ENCODE assay signal across 6 cellular contexts in genomic region chr5:181189363-181189961, GRCh38. TPM values are rescaled to one million over a fixed set of nuclear protein-coding genes. Genes with fewer than 3 reads are reported as not detected.
DNase-seq lines count a peak whose midpoint lies in the region; ATAC-seq and TF ChIP-seq lines count a peak whose summit lies in the region.

No MANE protein-coding gene starts in this region.

- WGBS in suprapubic skin: 0% methylated on average over 29 of the region's 41 CpGs

- H3K27ac ChIP-seq in suprapubic skin: peak overlapping the region; percentile 69

- no peaks in the 10 kb centered on the region for H3K9me3 ChIP-seq in suprapubic skin

- H3K36me3 Mint-ChIP-seq in immature natural killer cell: peaks cover 0 to 3% (median 0%) of the 10 kb centered on the region in 3 donors

- no peaks in the 10 kb centered on the region for H3K36me3 ChIP-seq in suprapubic skin

- TF ChIP-seq POLR2A in suprapubic skin (IDR thresholded peaks at IDR 0.05): no peak

- TF ChIP-seq CTCF in suprapubic skin (IDR thresholded peaks at IDR 0.05): no peak

- no peak for TF ChIP-seq EP300 in suprapubic skin (IDR thresholded peaks at IDR 0.05)

- H3K4me3 ChIP-seq in suprapubic skin: peak overlapping the region; percentile 77

- peaks cover 46 to 66% (median 61%) of the 10 kb centered on the region in 3 donors for H3K27me3 Mint-ChIP-seq in immature natural killer cell (ENCODE audit: low read depth in 3 of 3)

- peak overlapping the region; percentile 93 to 100 (median 98) for H3K4me3 Mint-ChIP-seq in immature natural killer cell

- DNase-seq in EL (peak; percentile 25), immature natural killer cell (peak; percentile 55 to 75 (median 59)), suprapubic skin (ENCODE audit: low spot score in 2 of 2) (no peak)
- peak; percentile 81 for DNase-seq in activated CD8-positive, alpha-beta memory T cell treated with anti-CD3 and anti-CD28 coated beads for 24 hours

- H3K4me1 ChIP-seq in suprapubic skin: peaks cover 36% of the 10 kb centered on the region

- peaks cover 43 to 58% of the 10 kb centered on the region in 2 donors for H3K4me1 Mint-ChIP-seq in immature natural killer cell

- no peaks in the 10 kb centered on the region for H3K27me3 ChIP-seq in suprapubic skin

- H3K9me3 Mint-ChIP-seq in immature natural killer cell: peaks cover 0 to 8% (median 6%) of the 10 kb centered on the region in 6 donors

- ATAC-seq in GM21526 (IDR thresholded peaks at IDR 0.05; ENCODE audit: low FRiP score, unreplicated experiment): no peak
- no peak for ATAC-seq in HG03469 (IDR thresholded peaks at IDR 0.05; ENCODE audit: unreplicated experiment)

- peak overlapping the region; percentile 87 to 98 (median 96) for H3K27ac Mint-ChIP-seq in immature natural killer cell

RNA-seq across cellular contexts. Expression of gene TRIM7, which starts 15.5 kb away (rescaled TPM):
- polyA plus RNA-seq in immature natural killer cell: under 1 TPM in 1 of 3 donors, not detected in 2; 0.50 TPM
- total RNA-seq in suprapubic skin: 10 to 100 TPM; 52.0 to 79.0 (median 69.4) TPM

RNA-seq across cellular contexts. Expression of gene TRIM41, which starts 33.6 kb away (rescaled TPM):
- 1 to 10 TPM in 2 of 3 donors, under 1 TPM in 1; 0.80 to 2.3 (median 1.7) TPM for polyA plus RNA-seq in immature natural killer cell
- total RNA-seq in suprapubic skin: 10 to 100 TPM; 13.3 to 23.3 (median 16.2) TPM

RNA-seq across cellular contexts. Expression of gene OR2V2, which starts 42.1 kb away (rescaled TPM):
- polyA plus RNA-seq in immature natural killer cell: not detected
- not detected for total RNA-seq in suprapubic skin

RNA-seq across cellular contexts. Expression of gene RACK1, which starts 54.2 kb away (rescaled TPM):
- polyA plus RNA-seq in immature natural killer cell: 1,000 to 10,000 TPM; 1,093 to 1,304 (median 1,251) TPM
- 1,000 to 10,000 TPM; 2,440 to 4,496 (median 3,996) TPM for total RNA-seq in suprapubic skin

RNA-seq across cellular contexts. Expression of gene OR2V1, which starts 58.5 kb away (rescaled TPM):
- not detected for polyA plus RNA-seq in immature natural killer cell
- not detected for total RNA-seq in suprapubic skin

Comparison
In these comparisons a context has a peak if more than half of its experiments do, and no peak if none do; other contexts are left out.
1. DNase-seq: peak in EL (single experiment), activated CD8-positive, alpha-beta memory T cell treated with anti-CD3 and anti-CD28 coated beads for 24 hours (single experiment) and immature natural killer cell (3 of 3); none in suprapubic skin (0 of 2).